ENCODE assay signal across 23 cellular contexts in the genomic region with DNA sequence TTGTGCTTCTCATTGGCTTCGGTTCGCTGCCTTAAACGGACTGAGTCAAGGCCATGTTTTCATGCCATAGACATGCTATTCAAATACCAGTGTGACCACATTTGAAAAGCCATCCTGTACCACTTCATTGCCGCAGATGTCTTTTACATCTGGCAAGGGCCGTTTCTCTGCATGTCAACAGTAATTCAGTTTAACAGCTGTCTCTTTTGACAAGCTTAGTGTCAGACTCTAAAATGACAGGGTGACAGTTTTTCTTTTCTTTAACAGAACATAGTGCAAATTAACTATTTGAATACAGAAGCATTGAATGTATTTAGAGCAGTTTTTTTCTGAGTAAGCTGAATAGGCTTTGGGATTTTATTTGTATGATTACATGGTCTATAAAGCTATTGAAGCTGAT.
"Had no signal": no experiment of that assay in that cellular context is flagged by ENCODE, and none has a peak within 500 bp of the region (broad histone marks: within the 10 kb centered on the region; RNA-seq: fewer than 3 reads in every experiment).

No MANE protein-coding gene starts in this region.

- H3K4me3 ChIP-seq: K562, Peyer's patch, SJSA1 had no signal

- H3K27me3 ChIP-seq: Peyer's patch, SJSA1 had no signal

- H3K27ac ChIP-seq: Peyer's patch, RWPE1, SJSA1 had no signal

- DNase-seq: activated CD4-positive, alpha-beta T cell treated with anti-CD3 and anti-CD28 coated beads for 48 hours; activated CD4-positive, alpha-beta T cell treated with anti-CD3 and anti-CD28 coated beads, Interleukin-2, amount 50 U/mL, for 4 hours; activated CD4-positive, CD25-positive, alpha-beta regulatory T cell treated with anti-CD3 and anti-CD28 coated beads, Interleukin-2, amount 50 U/mL, for 72 hours; activated CD8-positive, alpha-beta memory T cell treated with anti-CD3 and anti-CD28 coated beads, Interleukin-2, amount 10 ng/mL, durations not matched to agents 7 days and 5 days; activated effector memory CD4-positive, alpha-beta T cell treated with Interleukin-2 at 50 U/mL for 16 hours; activated naive CD4-positive, alpha-beta T cell; activated T-cell treated with anti-CD3 and anti-CD28 coated beads, Interleukin-2, amount 50 U/mL, for 24 hours; aorta; Kasumi-1; NCI-H1092; NCI-H1417; NCI-H1930; NCI-H2107; NCI-H524; NK-92 treated with Interleukin-12 subunit alpha and Interleukin-12 subunit beta, amount 100 ng/mL, for 24 hours; Peyer's patch; Right ventricle myocardium superior; SW 1271 had no signal

- H3K36me3 ChIP-seq: Peyer's patch, SJSA1 had no signal

- H3K9me3 ChIP-seq: Peyer's patch, SJSA1 had no signal

- H3K4me1 ChIP-seq: Peyer's patch, SJSA1 had no signal

- ATAC-seq: activated CD8-positive, alpha-beta memory T cell treated with anti-CD3 and anti-CD28 coated beads, Interleukin-2, amount 10 ng/mL, durations not matched to agents 7 days and 5 days; K562; SK-N-SH treated with all-trans-retinoic acid at 6 μM for 48 hours; WTC11 had no signal
